ENCODE assay signal across 1 cellular context in genomic region chr5:74895906-74896305, GRCh38.
TF ChIP-seq lines count a peak whose summit lies in the region.

No MANE protein-coding gene starts in this region.

TF ChIP-seq in GM23338, 12 proteins besides CTCF, POLR2A, EP300 and RAD21 (continued from another document):
- no peak for TF ChIP-seq ZNF462 (CRISPR knock-in tag; IDR thresholded peaks at IDR 0.05)
- no peak for TF ChIP-seq ZNF331 (CRISPR knock-in tag; IDR thresholded peaks at IDR 0.05; ENCODE audit: low read depth)
- TF ChIP-seq POLR2AphosphoS5 (IDR thresholded peaks at IDR 0.05; ENCODE audit: low read depth) = no peak
- no peak for TF ChIP-seq EZH2phosphoT487 (IDR thresholded peaks at IDR 0.05; ENCODE audit: unreplicated experiment)
TF ChIP-seq in GM23338: peak in this region for 0.
